16 cellular contexts compared by ENCODE assay signal in the genomic region with DNA sequence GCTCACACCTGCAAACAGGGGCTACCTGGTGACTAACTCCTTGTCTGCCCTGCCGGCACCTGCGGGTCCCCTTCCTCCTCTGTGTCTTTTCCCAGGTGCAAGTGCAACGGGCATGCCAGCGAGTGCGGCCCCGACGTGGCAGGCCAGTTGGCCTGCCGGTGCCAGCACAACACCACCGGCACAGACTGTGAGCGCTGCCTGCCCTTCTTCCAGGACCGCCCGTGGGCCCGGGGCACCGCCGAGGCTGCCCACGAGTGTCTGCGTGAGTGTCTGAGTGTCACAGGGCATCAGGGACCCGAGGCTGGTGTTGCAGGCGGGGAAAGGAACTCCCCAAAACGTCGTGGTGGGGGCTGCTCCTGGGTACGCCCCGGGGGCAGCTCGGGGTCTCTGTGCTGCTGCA. TPM values are rescaled to one million over a fixed set of nuclear protein-coding genes. Genes with fewer than 3 reads are reported as not detected.
DNase-seq lines count a peak whose midpoint lies in the region; ATAC-seq, FAIRE-seq and TF ChIP-seq lines count a peak whose summit lies in the region.
"Had no signal": no experiment of that assay in that cellular context is flagged by ENCODE, and none has a peak within 500 bp of the region (broad histone marks: within the 10 kb centered on the region; RNA-seq: fewer than 3 reads in every experiment).

No MANE protein-coding gene starts in this region.

- H3K9me3 Mint-ChIP-seq in stimulated activated naive CD8-positive, alpha-beta T cell treated with anti-CD3 and anti-CD28 coated beads, Interleukin-15, amount 100 ng/mL, for 72 hours: no peaks in the 10 kb centered on the region
- H3K9me3 Mint-ChIP-seq: CD4-positive, alpha-beta memory T cell; H9 had no signal

- H3K9me3 ChIP-seq in K562 (replicated peaks; ENCODE audit: control insufficient read depth, insufficient read depth, low read depth, low read length) (0 out of 2 replicates have a peak, but pooled peaks cover 2% of the 10 kb centered on the region), kidney (ENCODE audit: control insufficient read depth in 1 of 2, low read length in 2 of 2) (no peaks in the 10 kb centered on the region), upper lobe of left lung (no peaks in the 10 kb centered on the region)
- H3K9me3 ChIP-seq: BE2C had no signal

- intact Hi-C loops in K562 (cut with micrococcal nuclease): no loop called here
- intact Hi-C loops in kidney (cut with DNase I): no loop called here

- no peaks in the 10 kb centered on the region for H3K79me2 ChIP-seq in K562 (ENCODE audit: control insufficient read depth, insufficient read depth, low read length)

- no peak overlapping the region for H3K4me2 ChIP-seq in K562 (ENCODE audit: insufficient read depth, low read length)

- WGBS in K562 (ENCODE audit: insufficient coverage, low coverage, missing lambda C conversion rate): 2% methylated on average over 24 of the region's 24 CpGs
- WGBS in upper lobe of left lung, 2 donors: 74 to 82% methylated on average over 15 to 24 of the region's 24 CpGs

- H3K9ac ChIP-seq in K562 (ENCODE audit: insufficient read depth in 1 of 2, low read depth in 2 of 2, low read length in 2 of 2): no peak overlapping the region
- no peak overlapping the region for H3K9ac ChIP-seq in kidney (ENCODE audit: low read length in 2 of 2)

- H3K36me3 ChIP-seq in K562 (ENCODE audit: control insufficient read depth, insufficient read depth, low read length): no peaks in the 10 kb centered on the region
- H3K36me3 ChIP-seq in kidney (ENCODE audit: control insufficient read depth in 1 of 2, insufficient read depth in 2 of 2, low read length in 2 of 2): no peaks in the 10 kb centered on the region
- no peaks in the 10 kb centered on the region for H3K36me3 ChIP-seq in upper lobe of left lung
- H3K36me3 ChIP-seq: BE2C had no signal

- peaks cover 0 to 37% of the 10 kb centered on the region in 2 experiments; a peak in 2 of 5 replicates for H3K4me1 ChIP-seq in K562 (replicated peaks in 1 of 2; ENCODE audit: control insufficient read depth in 2 of 2, insufficient read depth in 2 of 2, low read length in 2 of 2)
- H3K4me1 ChIP-seq in kidney (ENCODE audit: control insufficient read depth in 1 of 2, insufficient read depth in 1 of 2, low read depth in 1 of 2, low read length in 2 of 2): no peaks in the 10 kb centered on the region
- H3K4me1 ChIP-seq in upper lobe of left lung: peaks cover 0 to 5% (median 5%) of the 10 kb centered on the region in 4 donors
- H3K4me1 ChIP-seq: BE2C had no signal

- no peak overlapping the region for H3K27ac Mint-ChIP-seq in stimulated activated naive CD8-positive, alpha-beta T cell treated with anti-CD3 and anti-CD28 coated beads, Interleukin-15, amount 100 ng/mL, for 72 hours
- H3K27ac Mint-ChIP-seq: CD14-positive monocyte; CD4-positive, alpha-beta memory T cell; H9 had no signal

- BruUV-seq in K562 (replicated peaks; lab: Mats Ljungman, UMichigan): no TSS peak

- H3K4me3 Mint-ChIP-seq in stimulated activated naive CD8-positive, alpha-beta T cell treated with anti-CD3 and anti-CD28 coated beads, Interleukin-15, amount 100 ng/mL, for 72 hours: no peak overlapping the region
- H3K4me3 Mint-ChIP-seq: CD14-positive monocyte; CD4-positive, alpha-beta memory T cell; H9 had no signal

- H3K27me3 Mint-ChIP-seq in stimulated activated naive CD8-positive, alpha-beta T cell treated with anti-CD3 and anti-CD28 coated beads, Interleukin-15, amount 100 ng/mL, for 72 hours: peaks cover 5% of the 10 kb centered on the region

- H2AFZ ChIP-seq in K562 (ENCODE audit: low read depth, low read length): no peak overlapping the region

- ATAC-seq in K562 (no peak), upper lobe of left lung (ENCODE audit: low FRiP score in 2 of 2) (no peak), GM21360 (IDR thresholded peaks at IDR 0.05; ENCODE audit: unreplicated experiment) (no peak)
- no peak for ATAC-seq in stimulated activated naive CD8-positive, alpha-beta T cell treated with anti-CD3 and anti-CD28 coated beads, Interleukin-15, amount 100 ng/mL, for 72 hours

- CTCF ChIA-PET in K562 (lab: Yijun Ruan, JAX; ENCODE audit: low intra/inter-chr PET ratio): interaction anchor here (2.1 kb wide), 1 partner anchor 10 kb away, joined by 4 read pairs; no protein-coding TSS in a partner anchor

- peaks cover 18% of the 10 kb centered on the region for H3K9me1 ChIP-seq in K562 (ENCODE audit: control insufficient read depth, insufficient read depth, low read length)

- no peak for TF ChIP-seq EP300 in K562 (IDR thresholded peaks at IDR 0.05; ENCODE audit: low read length)
- TF ChIP-seq EP300 in upper lobe of left lung (IDR thresholded peaks at IDR 0.05): no peak

- TF ChIP-seq POLR2A in K562 (conservative IDR thresholded peaks at IDR 0.05) (no peak), upper lobe of left lung (IDR thresholded peaks at IDR 0.05) (no peak)

- POLR2A ChIA-PET in K562 (lab: Yijun Ruan, JAX): interaction anchor here (0.7 to 99.3 kb wide), 9 partner anchors 11 to 216 kb away, joined by 3 to 3336 read pairs (median 9); a partner anchor contains a TSS

- no peak overlapping the region for H3K4me3 ChIP-seq in K562
- H3K4me3 ChIP-seq in kidney (ENCODE audit: low read length in 2 of 2): no peak overlapping the region
- H3K4me3 ChIP-seq in upper lobe of left lung: no peak overlapping the region

- DNase-seq in K562 (ENCODE audit: extremely low read depth in 1 of 4, low spot score in 3 of 4): peak in 1 of 4 experiments; percentile 61
- peak; percentile 68 for DNase-seq in kidney
- DNase-seq in upper lobe of left lung: peak in 1 of 2 donors; percentile 79
- DNase-seq in stimulated activated naive CD8-positive, alpha-beta T cell treated with anti-CD3 and anti-CD28 coated beads, Interleukin-15, amount 100 ng/mL, for 72 hours: no peak
- DNase-seq in NCI-H748 treated with DMSO at 0.1 percent for 48 hours (lab: John Stamatoyannopoulos, UW): no peak
- DNase-seq: ACHN; CD4-positive, alpha-beta memory T cell; DMS79 treated with DMSO at 0.1 percent for 48 hours; GF-D8; GOT3; H9 had no signal

- in situ Hi-C loops in K562 (cut with MboI): loop anchor here (10.0 kb wide), 1 partner anchor 331 kb away; no protein-coding TSS in a partner anchor

- H3K27me3 ChIP-seq in K562 (ENCODE audit: control insufficient read depth in 2 of 2, insufficient read depth in 2 of 2, low read length in 2 of 2) (peaks cover 89 to 98% of the 10 kb centered on the region in 2 experiments), upper lobe of left lung (no peaks in the 10 kb centered on the region)
- H3K27me3 ChIP-seq: BE2C had no signal

- peaks cover 72% of the 10 kb centered on the region for H4K20me1 ChIP-seq in K562 (replicated peaks; ENCODE audit: control insufficient read depth, insufficient read depth, low read length)

- FAIRE-seq in K562 (lab: Jason Lieb, UNC): no peak
- FAIRE-seq in kidney (lab: Jason Lieb, UNC): no peak
- FAIRE-seq: A204.1 had no signal

- no peak for TF ChIP-seq CTCF in K562 (IDR thresholded peaks at IDR 0.05 in 2 of 3, conservative IDR thresholded peaks at IDR 0.05 in 1 of 3; ENCODE audit: insufficient read depth in 2 of 3, low read depth in 1 of 3, low read length in 3 of 3)
- no peak for TF ChIP-seq CTCF in kidney (IDR thresholded peaks at IDR 0.05; ENCODE audit: borderline replicate concordance, extremely low read depth, insufficient read depth)
- TF ChIP-seq CTCF in upper lobe of left lung (IDR thresholded peaks at IDR 0.05): no peak

- TF ChIP-seq RAD21 in K562 (CRISPR knock-in tag; conservative IDR thresholded peaks at IDR 0.05 in 1 of 2, IDR thresholded peaks at IDR 0.05 in 1 of 2): no peak

- H3K27ac ChIP-seq in K562 (ENCODE audit: extremely low read depth, low read depth, low read length) (no peak overlapping the region), kidney (ENCODE audit: low read depth in 2 of 2, low read length in 2 of 2) (no peak overlapping the region), upper lobe of left lung (peak overlapping the region in 3 of 4 donors; percentile 18 to 44 (median 26))

- no peaks in the 10 kb centered on the region for H3K4me1 Mint-ChIP-seq in stimulated activated naive CD8-positive, alpha-beta T cell treated with anti-CD3 and anti-CD28 coated beads, Interleukin-15, amount 100 ng/mL, for 72 hours
- H3K4me1 Mint-ChIP-seq: CD14-positive monocyte; CD4-positive, alpha-beta memory T cell had no signal

TF ChIP-seq in K562, 482 proteins besides CTCF, POLR2A, EP300 and RAD21 (continues in another document):
- no peak for TF ChIP-seq ZNF551 (CRISPR knock-in tag; IDR thresholded peaks at IDR 0.05)

RNA-seq across cellular contexts. Expression of a gene that starts 27.1 kb away (rescaled TPM):
- total RNA-seq in K562 (2011; cell fraction: chromatin; rRNA removed; ENCODE audit: low replicate concordance): 0.69 TPM in 1 of 2 replicates, not detected in the other
- 0.26 and 0.33 TPM in 2 replicates for total RNA-seq in K562 (2011; cell fraction: nucleolus; rRNA removed)
- total RNA-seq in K562 (2011; cell fraction: nucleoplasm; rRNA removed): 0.22 TPM in 1 of 2 replicates, not detected in the other
- total RNA-seq in K562 (2014; rRNA removed) (not detected in 2 replicates), K562 (2014; rRNA removed; fragmentation: Illumina TruSeq; extraction: Trizol) (not detected in 2 replicates), K562 (2015; rRNA removed; fragmentation: Illumina TruSeq; extraction: Trizol) (not detected in 2 replicates), K562 (2021) (0.09 TPM in 1 of 2 replicates, not detected in the other), kidney (13.8 TPM), upper lobe of left lung (10 to 100 TPM in 5 of 6 donors, 1 to 10 TPM in 1; 6.7 to 56.0 (median 19.5) TPM)
- polyA plus RNA-seq in K562 (2011; rRNA removed) (0.05 and 0.10 TPM in 2 replicates), K562 (2014; fragmentation: Illumina TruSeq; extraction: Trizol) (not detected in 2 replicates), K562 (2014; fragmentation: Nextera tagmentation; extraction: Ambion mirVana) (not detected), K562 (2014; rRNA removed) (not detected in 2 replicates), kidney (ENCODE audit: insufficient read depth, low read depth, low replicate concordance) (13.4 TPM)
- 0.03 and 0.66 TPM in 2 replicates for polyA plus RNA-seq in K562 (2011; cell fraction: cytosol; rRNA removed)
- polyA plus RNA-seq in K562 (2011; cell fraction: nucleus; rRNA removed): 0.04 and 0.20 TPM in 2 replicates
- 0.03 and 0.07 TPM in 2 replicates for polyA plus RNA-seq in K562 (2012)
- polyA minus RNA-seq in K562 (2011; rRNA and poly(A)+ RNA removed): not detected in 2 replicates
- polyA minus RNA-seq in K562 (2011; cell fraction: cytosol; rRNA and poly(A)+ RNA removed): not detected in 2 replicates
- 0.27 TPM in 1 of 2 replicates, not detected in the other for polyA minus RNA-seq in K562 (2011; cell fraction: nucleus; rRNA and poly(A)+ RNA removed)
- total RNA-seq: HT-29 had no signal
- polyA plus RNA-seq: CD14-positive monocyte; CD4-positive, alpha-beta memory T cell had no signal

Comparison
In these comparisons a context has a peak if more than half of its experiments do, and no peak if none do; other contexts are left out.
1. H3K27ac ChIP-seq: peak in upper lobe of left lung (3 of 4); none in K562 (single experiment) and kidney (0 of 2).